Comparison of ENCODE assay signal across 9 cellular contexts in genomic region chr6:34144581-34145160, GRCh38. TPM values are rescaled to one million over a fixed set of nuclear protein-coding genes. Genes with fewer than 3 reads are reported as not detected.
DNase-seq lines count a peak whose midpoint lies in the region; ATAC-seq and TF ChIP-seq lines count a peak whose summit lies in the region.
"Had no signal": no experiment of that assay in that cellular context is flagged by ENCODE, and none has a peak within 500 bp of the region (broad histone marks: within the 10 kb centered on the region; RNA-seq: fewer than 3 reads in every experiment).

No MANE protein-coding gene starts in this region.

- no peaks in the 10 kb centered on the region for H3K9me3 Mint-ChIP-seq in activated B cell treated with CpG ODN at 0.5 μM for 24 hours
- H3K9me3 Mint-ChIP-seq in activated CD4-positive, alpha-beta T cell treated with anti-CD3 and anti-CD28 coated beads, Interleukin-2, amount 10 ng/mL, durations not matched to agents 7 days and 5 days: no peaks in the 10 kb centered on the region

- ATAC-seq in activated B cell treated with CpG ODN at 0.5 μM for 24 hours (ENCODE audit: low read depth): no peak
- no peak for ATAC-seq in HG03108 (IDR thresholded peaks at IDR 0.05; ENCODE audit: unreplicated experiment)

- H3K36me3 Mint-ChIP-seq in activated B cell treated with CpG ODN at 0.5 μM for 24 hours (ENCODE audit: low read depth): no peaks in the 10 kb centered on the region
- no peaks in the 10 kb centered on the region for H3K36me3 Mint-ChIP-seq in activated CD4-positive, alpha-beta T cell treated with anti-CD3 and anti-CD28 coated beads, Interleukin-2, amount 10 ng/mL, durations not matched to agents 7 days and 5 days (ENCODE audit: low read depth)

- H3K4me1 ChIP-seq in iPS-20b (ENCODE audit: insufficient read depth, low read length) (peaks cover 25% of the 10 kb centered on the region), stomach (peaks cover 27 to 41% (median 33%) of the 10 kb centered on the region in 4 donors)

- H3K9me3 ChIP-seq in iPS-20b (ENCODE audit: insufficient read depth, low read depth, low read length) (no peaks in the 10 kb centered on the region), stomach (no peaks in the 10 kb centered on the region)

- no peak for TF ChIP-seq POLR2A in stomach (IDR thresholded peaks at IDR 0.05)

- H3K27me3 ChIP-seq in iPS-20b (ENCODE audit: insufficient read depth, low read length) (peaks cover 77% of the 10 kb centered on the region), stomach (peaks cover 16 to 96% (median 79%) of the 10 kb centered on the region in 3 donors)

- H3K4me3 Mint-ChIP-seq in activated B cell treated with CpG ODN at 0.5 μM for 24 hours: peak overlapping the region; percentile 28
- H3K4me3 Mint-ChIP-seq in activated CD4-positive, alpha-beta T cell treated with anti-CD3 and anti-CD28 coated beads, Interleukin-2, amount 10 ng/mL, durations not matched to agents 7 days and 5 days: no peak overlapping the region

- no peak overlapping the region for H3K27ac Mint-ChIP-seq in activated B cell treated with CpG ODN at 0.5 μM for 24 hours
- no peak overlapping the region for H3K27ac Mint-ChIP-seq in activated CD4-positive, alpha-beta T cell treated with anti-CD3 and anti-CD28 coated beads, Interleukin-2, amount 10 ng/mL, durations not matched to agents 7 days and 5 days

- TF ChIP-seq EP300 in stomach (IDR thresholded peaks at IDR 0.05): no peak

- H3K27me3 Mint-ChIP-seq in activated B cell treated with CpG ODN at 0.5 μM for 24 hours: peaks cover 53% of the 10 kb centered on the region
- peaks cover 63% of the 10 kb centered on the region for H3K27me3 Mint-ChIP-seq in activated CD4-positive, alpha-beta T cell treated with anti-CD3 and anti-CD28 coated beads, Interleukin-2, amount 10 ng/mL, durations not matched to agents 7 days and 5 days

- intact Hi-C loops in activated B cell treated with CpG ODN at 0.5 μM for 24 hours (cut with micrococcal nuclease): no loop called here
- intact Hi-C loops in stomach (cut with DNase I; ENCODE audit: low total_unique reads): no loop called here

- POLR2A ChIA-PET in activated B cell treated with CpG ODN at 0.5 μM for 24 hours (lab: Charles Lee): no interaction called here
- POLR2A ChIA-PET in activated CD4-positive, alpha-beta T cell treated with anti-CD3 and anti-CD28 coated beads, Interleukin-2, amount 10 ng/mL, durations not matched to agents 7 days and 5 days (lab: Charles Lee): no interaction called here

- WGBS in stomach, 5 donors: 0 to 2% (median 2%) methylated on average over 3 to 58 of the region's 58 CpGs

- peak overlapping the region; percentile 77; the same call in 1 of the 2 replicates for H3K4me3 ChIP-seq in iPS-20b (ENCODE audit: low read length)
- peak overlapping the region; percentile 40 to 52 (median 44) for H3K4me3 ChIP-seq in stomach

- no peaks in the 10 kb centered on the region for H3K36me3 ChIP-seq in iPS-20b (ENCODE audit: insufficient read depth, low read depth, low read length)
- H3K36me3 ChIP-seq in stomach: no peaks in the 10 kb centered on the region

- H3K27ac ChIP-seq in iPS-20b (ENCODE audit: low read length) (no peak overlapping the region), stomach (no peak overlapping the region)

- peak; percentile 58 for DNase-seq in NCI-H82 (lab: John Stamatoyannopoulos, UW)
- no peak for DNase-seq in NCI-H82 treated with DMSO at 0.1 percent for 48 hours (lab: John Stamatoyannopoulos, UW; ENCODE audit: unreplicated experiment)
- no peak for DNase-seq in activated B cell treated with CpG ODN at 0.5 μM for 24 hours
- no peak for DNase-seq in stomach
- no peak for DNase-seq in activated CD4-positive, alpha-beta T cell treated with anti-CD3 and anti-CD28 coated beads, Interleukin-2, amount 10 ng/mL, durations not matched to agents 7 days and 5 days
- no peak for DNase-seq in islet precursor cell

- peaks cover 20% of the 10 kb centered on the region for H3K4me1 Mint-ChIP-seq in activated B cell treated with CpG ODN at 0.5 μM for 24 hours
- H3K4me1 Mint-ChIP-seq in activated CD4-positive, alpha-beta T cell treated with anti-CD3 and anti-CD28 coated beads, Interleukin-2, amount 10 ng/mL, durations not matched to agents 7 days and 5 days: peaks cover 6% of the 10 kb centered on the region

- peak overlapping the region; percentile 58; the same call in 1 of the 2 replicates for H3K9ac ChIP-seq in iPS-20b (ENCODE audit: low read depth, low read length)

- no peak for TF ChIP-seq CTCF in activated B cell treated with CpG ODN at 0.5 μM for 24 hours (IDR thresholded peaks at IDR 0.05)
- no peak for TF ChIP-seq CTCF in stomach (IDR thresholded peaks at IDR 0.05)

- CTCF ChIA-PET in activated B cell treated with CpG ODN at 0.5 μM for 24 hours (lab: Charles Lee): interaction anchor here (1.1 to 1.8 kb wide), 2 partner anchors 9 to 399 kb away, joined by 4 to 5 read pairs; no protein-coding TSS in a partner anchor
- CTCF ChIA-PET in activated CD4-positive, alpha-beta T cell treated with anti-CD3 and anti-CD28 coated beads, Interleukin-2, amount 10 ng/mL, durations not matched to agents 7 days and 5 days (lab: Charles Lee): no interaction called here

RNA-seq across cellular contexts. Expression of gene GRM4, which starts 1.2 kb away (rescaled TPM):
- total RNA-seq in activated B cell treated with CpG ODN at 0.5 μM for 24 hours (not detected in 2 replicates), stomach (under 1 TPM in 1 of 5 donors, not detected in 4; 0.55 TPM)
- polyA plus RNA-seq in stomach: not detected
- total RNA-seq in activated CD4-positive, alpha-beta T cell treated with anti-CD3 and anti-CD28 coated beads, Interleukin-2, amount 10 ng/mL, durations not matched to agents 7 days and 5 days: not detected
- total RNA-seq: glomerular endothelial cell had no signal
